In the genomic region with DNA sequence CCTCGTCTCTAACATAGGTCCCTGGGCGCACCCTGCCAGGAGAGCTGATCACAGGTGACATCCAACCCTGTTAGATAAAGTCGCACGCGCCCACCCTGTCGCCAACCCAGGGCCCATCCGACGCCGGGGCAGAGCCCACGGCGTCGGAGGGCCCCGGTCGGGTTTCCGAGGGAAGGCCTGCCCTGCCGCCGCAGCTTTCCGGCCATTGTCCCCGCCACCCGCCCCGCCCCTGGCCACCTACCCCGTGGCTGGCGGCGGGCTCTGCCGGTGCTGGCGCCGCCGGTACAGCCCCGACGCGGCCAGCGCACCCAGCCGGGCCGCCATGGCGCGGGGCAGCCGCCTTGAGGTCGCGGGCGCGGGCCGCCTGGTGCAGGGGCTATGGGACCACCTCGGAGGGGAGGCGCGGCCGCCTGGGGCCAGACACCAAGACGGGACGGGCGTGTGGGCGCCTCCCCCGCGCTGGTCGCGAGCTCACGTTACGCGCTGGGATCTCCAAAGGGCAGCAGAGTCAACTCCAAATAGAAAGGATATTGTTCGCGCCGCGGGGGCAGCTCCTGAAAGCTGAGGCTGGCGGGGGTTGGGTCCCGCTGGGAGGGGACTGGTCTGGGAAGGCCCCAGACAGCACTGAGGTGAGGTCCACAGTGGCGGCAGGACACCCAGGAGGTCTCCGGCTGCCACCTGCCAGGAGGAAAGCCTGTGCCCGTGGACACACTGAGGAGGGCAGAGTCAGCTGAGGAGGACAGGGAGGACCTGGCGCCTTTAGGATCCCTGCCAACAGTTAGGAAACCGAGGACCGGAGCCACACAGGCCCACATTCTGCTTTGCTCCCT, we compare ENCODE assay signal across 10 cellular contexts. TPM values are rescaled to one million over a fixed set of nuclear protein-coding genes. Genes with fewer than 3 reads are reported as not detected.
A peak's percentile ranks its signal among the peaks of the same experiment; 100 is the strongest.
DNase-seq lines count a peak whose midpoint lies in the region; ATAC-seq and TF ChIP-seq lines count a peak whose summit lies in the region.
"Had no signal": no experiment of that assay in that cellular context is flagged by ENCODE, and none has a peak within 500 bp of the region (broad histone marks: within the 10 kb centered on the region; RNA-seq: fewer than 3 reads in every experiment).

No MANE protein-coding gene starts in this region.

- ATAC-seq in GM23338 (peak; percentile 83), GM21619 (IDR thresholded peaks at IDR 0.05; ENCODE audit: unreplicated experiment) (no peak), GM18858 (IDR thresholded peaks at IDR 0.05; ENCODE audit: unreplicated experiment) (no peak)

- no peaks in the 10 kb centered on the region for H3F3A ChIP-seq in GM23338 (replicated peaks; ENCODE audit: low read depth)

- peak overlapping the region; percentile 83 for H3K4me2 ChIP-seq in GM23338

- H3K4me3 ChIP-seq in GM23338 (peak overlapping the region; percentile 64), brain microvascular endothelial cell (ENCODE audit: low read depth, low read length) (peak overlapping the region; percentile 33), iPS-18c (ENCODE audit: insufficient read depth, low read depth, low read length) (peak overlapping the region; percentile 20), retinal pigment epithelial cell (ENCODE audit: low read length) (peak overlapping the region; percentile 22)
- H3K4me3 ChIP-seq: SJSA1 had no signal

- H3K27me3 ChIP-seq in GM23338 (ENCODE audit: insufficient read depth) = peaks cover 38% of the 10 kb centered on the region
- peaks cover 5% of the 10 kb centered on the region for H3K27me3 ChIP-seq in brain microvascular endothelial cell (replicated peaks)
- H3K27me3 ChIP-seq: SJSA1 had no signal

- H3K4me1 Mint-ChIP-seq in GM23338 = peaks cover 4% of the 10 kb centered on the region; the same call in 2 of the 3 replicates

- in situ Hi-C loops in brain microvascular endothelial cell (cut with HindIII; ENCODE audit: low pct_ligation_motif_present, low sequenced_read_pairs) = no loop called here

- no peaks in the 10 kb centered on the region for H3K79me2 ChIP-seq in GM23338 (replicated peaks; ENCODE audit: insufficient read depth)

- H3K9me2 ChIP-seq in GM23338 (ENCODE audit: insufficient read depth) = no peaks in the 10 kb centered on the region

- H2AFZ ChIP-seq in GM23338 = peak overlapping the region; percentile 95

- no peak overlapping the region for H3K27ac Mint-ChIP-seq in GM23338

- no peaks in the 10 kb centered on the region; the same call in 2 of the 3 replicates for H3K36me3 Mint-ChIP-seq in GM23338 (ENCODE audit: low read depth)

- no peaks in the 10 kb centered on the region for H3K36me3 ChIP-seq in GM23338 (ENCODE audit: insufficient read depth)
- H3K36me3 ChIP-seq in brain microvascular endothelial cell (replicated peaks) = no peaks in the 10 kb centered on the region
- H3K36me3 ChIP-seq: SJSA1 had no signal

- H3K9me3 ChIP-seq in iPS-18c (ENCODE audit: control insufficient read depth, insufficient read depth, low read length) = no peaks in the 10 kb centered on the region
- H3K9me3 ChIP-seq: SJSA1 had no signal

- H3K4me1 ChIP-seq in GM23338 (ENCODE audit: insufficient read depth) = no peaks in the 10 kb centered on the region
- H3K4me1 ChIP-seq: SJSA1 had no signal

- H3K4me3 Mint-ChIP-seq in GM23338 = peak overlapping the region; percentile 67

- H3K27me3 Mint-ChIP-seq in GM23338 (ENCODE audit: insufficient read depth, low read depth, poor library complexity) = peaks cover 29% of the 10 kb centered on the region

- TF ChIP-seq CTCF in GM23338 (conservative IDR thresholded peaks at IDR 0.05; ENCODE audit: low read depth in 2 of 2) = no peak
- no peak for TF ChIP-seq CTCF in brain microvascular endothelial cell (IDR thresholded peaks at IDR 0.05; ENCODE audit: low read depth, low read length, missing control alignments)
- no peak for TF ChIP-seq CTCF in retinal pigment epithelial cell (conservative IDR thresholded peaks at IDR 0.05; ENCODE audit: low read depth, low read length)

- H3K27ac ChIP-seq in GM23338 (ENCODE audit: low read depth) (no peak overlapping the region), brain microvascular endothelial cell (no peak overlapping the region)
- H3K27ac ChIP-seq: SJSA1 had no signal

- H4K20me1 ChIP-seq in GM23338 (replicated peaks; ENCODE audit: insufficient read depth) = no peaks in the 10 kb centered on the region

- H3K9me3 Mint-ChIP-seq in GM23338 = no peaks in the 10 kb centered on the region

- DNase-seq in GM23338 (ENCODE audit: low spot score) (peak; percentile 61), brain microvascular endothelial cell (no peak), retinal pigment epithelial cell (ENCODE audit: low read depth) (no peak), CD1c-positive myeloid dendritic cell (ENCODE audit: extremely low spot score) (no peak), NCI-H1417 (lab: John Stamatoyannopoulos, UW) (no peak)
- DNase-seq: MV-4-11 had no signal

TF ChIP-seq in GM23338, 12 proteins besides CTCF, POLR2A, EP300 and RAD21:
- TF ChIP-seq REST (IDR thresholded peaks at IDR 0.05; ENCODE audit: unreplicated experiment) (no peak), EZH2phosphoT487 (IDR thresholded peaks at IDR 0.05; ENCODE audit: unreplicated experiment) (no peak)

RNA-seq across cellular contexts. Expression of gene LIMS2, which starts 11.1 kb away (rescaled TPM):
- total RNA-seq in GM23338 (2014; rRNA removed; shearing (Covaris generic)) = 1.3 and 1.6 TPM in 2 replicates
- 2.6 and 3.5 TPM in 2 replicates for polyA plus RNA-seq in GM23338 (2016; fragmentation: Nextera tagmentation; extraction: Ambion mirVana)

RNA-seq across cellular contexts. Expression of gene GPR17, which starts 18.3 kb away (rescaled TPM):
- not detected in 2 replicates for total RNA-seq in GM23338 (2014; rRNA removed; shearing (Covaris generic))
- not detected in 2 replicates for polyA plus RNA-seq in GM23338 (2016; fragmentation: Nextera tagmentation; extraction: Ambion mirVana)
- total RNA-seq: SJSA1 had no signal

RNA-seq across cellular contexts. Expression of gene SFT2D3, which starts 37.0 kb away (rescaled TPM):
- 13.4 and 13.7 TPM in 2 replicates for total RNA-seq in GM23338 (2014; rRNA removed; shearing (Covaris generic))
- not detected in 2 replicates for polyA plus RNA-seq in GM23338 (2016; fragmentation: Nextera tagmentation; extraction: Ambion mirVana)
